8 cellular contexts compared by ENCODE assay signal in the genomic region with DNA sequence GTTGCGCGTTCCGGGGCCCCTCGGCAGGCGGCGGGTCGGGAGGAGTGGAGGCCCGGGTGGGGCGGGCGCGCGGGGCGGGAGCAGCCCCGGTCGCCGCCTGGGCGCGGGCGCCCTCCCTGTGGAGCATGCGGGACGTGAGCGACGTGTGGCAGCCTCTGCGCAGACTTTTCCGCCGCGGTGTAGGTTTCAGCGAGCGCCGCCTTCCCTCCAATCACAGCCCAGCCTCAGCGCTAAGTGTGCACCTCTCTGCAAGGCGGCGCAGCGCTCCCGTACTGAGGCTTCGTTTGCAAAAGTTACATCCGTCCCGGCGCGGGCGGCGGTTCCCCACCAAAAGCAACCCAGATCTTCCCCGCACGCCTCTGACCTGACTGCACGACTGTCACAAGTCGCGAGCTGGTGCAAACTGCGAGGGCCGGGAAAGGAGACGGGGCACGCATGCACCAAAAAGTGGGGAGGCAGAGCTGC. TPM values are rescaled to one million over a fixed set of nuclear protein-coding genes. Genes with fewer than 3 reads are reported as not detected.
DNase-seq lines count a peak whose midpoint lies in the region; ATAC-seq and TF ChIP-seq lines count a peak whose summit lies in the region.

No MANE protein-coding gene starts in this region.

- peak; percentile 49 for ATAC-seq in GM21390 (IDR thresholded peaks at IDR 0.05; ENCODE audit: unreplicated experiment)

- H3K27ac ChIP-seq in breast epithelium = peak overlapping the region; percentile 90 to 95
- H3K27ac ChIP-seq in WERI-Rb-1 = no peak overlapping the region

- H3K9me3 ChIP-seq in Caco-2 = no peaks in the 10 kb centered on the region
- no peaks in the 10 kb centered on the region for H3K9me3 ChIP-seq in breast epithelium
- no peaks in the 10 kb centered on the region for H3K9me3 ChIP-seq in WERI-Rb-1 (ENCODE audit: severe bottlenecking)

- no peaks in the 10 kb centered on the region for H3K27me3 ChIP-seq in Caco-2 (replicated peaks; ENCODE audit: control insufficient read depth, insufficient read depth, low read length)
- H3K27me3 ChIP-seq in breast epithelium = no peaks in the 10 kb centered on the region
- H3K27me3 ChIP-seq in kidney epithelial cell (ENCODE audit: control insufficient read depth, insufficient read depth, low read length) = no peaks in the 10 kb centered on the region
- H3K27me3 ChIP-seq in WERI-Rb-1 (ENCODE audit: insufficient read depth, low read depth, severe bottlenecking) = peaks cover 37% of the 10 kb centered on the region

- POLR2A ChIA-PET in Caco-2 (lab: Charles Lee) = interaction anchor here (1.2 to 2.8 kb wide), 5 partner anchors 31 to 205 kb away, joined by 3 to 46 read pairs (median 8); no protein-coding TSS in a partner anchor

- BruUV-seq in Caco-2 (replicated peaks; lab: Mats Ljungman, UMichigan) = no TSS peak

- H3K4me3 ChIP-seq in Caco-2 (ENCODE audit: low read depth, low read length) (peak overlapping the region; percentile 78), WI38 (ENCODE audit: low read depth, low read length) (peak overlapping the region; percentile 82), breast epithelium (peak overlapping the region; percentile 76 to 89 (median 83)), kidney epithelial cell (ENCODE audit: low read depth, low read length) (peak overlapping the region; percentile 42), WERI-Rb-1 (ENCODE audit: low read depth, low read length) (no peak overlapping the region)

- H3K4me3 Mint-ChIP-seq in Caco-2 (ENCODE audit: unreplicated experiment) (peak overlapping the region; percentile 92), IgD-negative memory B cell (peak overlapping the region; percentile 88 to 96 (median 94))

- peaks cover 13% of the 10 kb centered on the region for H3K4me1 ChIP-seq in Caco-2
- H3K4me1 ChIP-seq in breast epithelium = peaks cover 12 to 19% of the 10 kb centered on the region in 2 donors

- intact Hi-C loops in Caco-2 (cut with micrococcal nuclease; ENCODE audit: unreplicated experiment) = loop anchor here (5.0 kb wide), 2 partner anchors 114 to 476 kb away; partner anchors contain the start of gene RBM17
- intact Hi-C loops in breast epithelium (cut with DNase I; ENCODE audit: low total_unique reads) = loop anchor here (5.0 to 10.0 kb wide), 3 partner anchors 39 to 203 kb away; no protein-coding TSS in a partner anchor

- TF ChIP-seq CTCF in Caco-2 (IDR thresholded peaks at IDR 0.05; ENCODE audit: insufficient read depth in 1 of 2, low read depth in 1 of 2, low read length in 1 of 2, severe bottlenecking in 1 of 2, unreplicated experiment in 1 of 2) = peak in 1 of 2 experiments; percentile 18
- no peak for TF ChIP-seq CTCF in WI38 (IDR thresholded peaks at IDR 0.05; ENCODE audit: low read depth, low read length)
- no peak for TF ChIP-seq CTCF in breast epithelium (IDR thresholded peaks at IDR 0.05)
- no peak for TF ChIP-seq CTCF in kidney epithelial cell (IDR thresholded peaks at IDR 0.05; ENCODE audit: insufficient read depth, low read length, poor library complexity, severe bottlenecking)
- no peak for TF ChIP-seq CTCF in WERI-Rb-1 (IDR thresholded peaks at IDR 0.05; ENCODE audit: low read depth, low read length)

- CTCF ChIA-PET in Caco-2 (lab: Charles Lee) = interaction anchor here (0.6 to 5.2 kb wide), 8 partner anchors 38 to 208 kb away, joined by 6 to 327 read pairs (median 10); no protein-coding TSS in a partner anchor

- DNase-seq in Caco-2 (peak; percentile 74 to 81), breast epithelium (ENCODE audit: low spot score in 2 of 2) (peak in 1 of 2 donors; percentile 56), kidney epithelial cell (ENCODE audit: low read depth) (no peak), WERI-Rb-1 (no peak)
- peak; percentile 86 to 87 for DNase-seq in stimulated activated CD4-positive, alpha-beta T cell treated with anti-CD3 and anti-CD28 coated beads, Interleukin-15, amount 100 ng/mL, for 48 hours (ENCODE audit: low read depth in 2 of 2)

- H3K4me1 Mint-ChIP-seq in Caco-2 (ENCODE audit: low read depth, unreplicated experiment) = peaks cover 8% of the 10 kb centered on the region
- H3K4me1 Mint-ChIP-seq in IgD-negative memory B cell = peaks cover 15 to 21% (median 16%) of the 10 kb centered on the region in 3 donors

- H3K9me3 Mint-ChIP-seq in Caco-2 (ENCODE audit: unreplicated experiment) (no peaks in the 10 kb centered on the region), IgD-negative memory B cell (no peaks in the 10 kb centered on the region)

- H3K27me3 Mint-ChIP-seq in Caco-2 (ENCODE audit: insufficient read depth, unreplicated experiment) = no peaks in the 10 kb centered on the region
- H3K27me3 Mint-ChIP-seq in IgD-negative memory B cell = no peaks in the 10 kb centered on the region

- H3K27ac Mint-ChIP-seq in Caco-2 (ENCODE audit: unreplicated experiment) (peak overlapping the region; percentile 78), IgD-negative memory B cell (peak overlapping the region in 2 of 3 donors; percentile 80 to 88)

- no peak for TF ChIP-seq POLR2A in breast epithelium (IDR thresholded peaks at IDR 0.05)

- H3K36me3 Mint-ChIP-seq in Caco-2 (ENCODE audit: insufficient read depth, unreplicated experiment) (peaks cover 23% of the 10 kb centered on the region), IgD-negative memory B cell (no peaks in the 10 kb centered on the region)

- H3K36me3 ChIP-seq in Caco-2 (ENCODE audit: control insufficient read depth, insufficient read depth, low read length) (no peaks in the 10 kb centered on the region), breast epithelium (no peaks in the 10 kb centered on the region), kidney epithelial cell (ENCODE audit: control insufficient read depth, insufficient read depth, low read length) (no peaks in the 10 kb centered on the region), WERI-Rb-1 (no peaks in the 10 kb centered on the region)

RNA-seq across cellular contexts. Expression of gene PFKFB3, which starts 1.2 kb away (rescaled TPM):
- total RNA-seq in Caco-2 (2022) (33.0 and 35.4 TPM in 2 replicates), breast epithelium (100 to 1,000 TPM in 2 of 3 donors, 10 to 100 TPM in 1; 94.8 to 240 (median 144) TPM), kidney epithelial cell (44.5 and 44.6 TPM in 2 replicates)
- polyA plus RNA-seq in IgD-negative memory B cell = 7.0 TPM

Comparison
In these comparisons a context has a peak if more than half of its experiments do, and no peak if none do; other contexts are left out.
1. DNase-seq: peak in Caco-2 (2 of 2) and stimulated activated CD4-positive, alpha-beta T cell treated with anti-CD3 and anti-CD28 coated beads, Interleukin-15, amount 100 ng/mL, for 48 hours (2 of 2); none in kidney epithelial cell (single experiment) and WERI-Rb-1 (single experiment).